ENCODE assay signal across 18 cellular contexts in the genomic region with DNA sequence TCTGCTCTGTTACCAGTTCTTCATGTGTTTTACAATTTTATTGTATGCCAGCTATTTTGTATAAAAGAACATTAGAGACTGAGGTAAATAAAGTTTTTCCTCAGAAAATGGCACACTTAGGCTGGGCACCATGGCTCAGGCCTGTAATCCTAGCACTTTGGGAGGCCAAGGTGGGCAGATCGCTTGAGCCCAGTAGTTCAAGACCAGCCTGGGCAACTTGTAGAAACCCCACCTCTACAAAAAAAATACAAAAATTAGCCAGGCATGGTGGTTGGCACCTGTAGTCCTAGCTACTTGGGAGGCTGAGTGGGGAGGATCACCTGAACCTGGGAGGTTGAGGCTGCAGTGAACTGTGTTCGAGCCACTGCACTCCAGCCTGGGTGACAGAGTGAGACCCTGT. TPM values are rescaled to one million over a fixed set of nuclear protein-coding genes. Genes with fewer than 3 reads are reported as not detected.
DNase-seq lines count a peak whose midpoint lies in the region; ATAC-seq and TF ChIP-seq lines count a peak whose summit lies in the region.
"Had no signal": no experiment of that assay in that cellular context is flagged by ENCODE, and none has a peak within 500 bp of the region (broad histone marks: within the 10 kb centered on the region; RNA-seq: fewer than 3 reads in every experiment).

No MANE protein-coding gene starts in this region.

- H3K4me3 ChIP-seq in breast epithelium (no peak overlapping the region), coronary artery (no peak overlapping the region), upper lobe of right lung (no peak overlapping the region)
- H3K4me3 ChIP-seq: BLaER1 treated with 17β-estradiol and CSF1 and Interleukin-3, amounts not matched to agents 10 nM and 100 nM; MG63 had no signal

- no peaks in the 10 kb centered on the region for H3K9me3 Mint-ChIP-seq in MCF 10A (ENCODE audit: unreplicated experiment)
- no peaks in the 10 kb centered on the region for H3K9me3 Mint-ChIP-seq in stimulated activated effector memory CD8-positive, alpha-beta T cell treated with anti-CD3 and anti-CD28 coated beads, Interleukin-12 subunit alpha, Interleukin-12 subunit beta, amount 100 ng/mL, for 72 hours
- no peaks in the 10 kb centered on the region for H3K9me3 Mint-ChIP-seq in WTC11
- H3K9me3 Mint-ChIP-seq: CD4-positive, alpha-beta T cell had no signal

- H3K27me3 Mint-ChIP-seq in MCF 10A (ENCODE audit: insufficient read depth, unreplicated experiment) (no peaks in the 10 kb centered on the region), WTC11 (ENCODE audit: low read depth) (no peaks in the 10 kb centered on the region)
- H3K27me3 Mint-ChIP-seq: CD4-positive, alpha-beta T cell had no signal

- H3K27ac ChIP-seq in breast epithelium (no peak overlapping the region), coronary artery (no peak overlapping the region), upper lobe of right lung (no peak overlapping the region)

- H3K4me3 Mint-ChIP-seq in MCF 10A (ENCODE audit: unreplicated experiment) (no peak overlapping the region), WTC11 (no peak overlapping the region)
- H3K4me3 Mint-ChIP-seq in stimulated activated effector memory CD8-positive, alpha-beta T cell treated with anti-CD3 and anti-CD28 coated beads, Interleukin-12 subunit alpha, Interleukin-12 subunit beta, amount 100 ng/mL, for 72 hours = no peak overlapping the region
- H3K4me3 Mint-ChIP-seq: CD4-positive, alpha-beta T cell had no signal

- H3K9me3 ChIP-seq in breast epithelium (no peaks in the 10 kb centered on the region), upper lobe of right lung (no peaks in the 10 kb centered on the region)
- H3K9me3 ChIP-seq: BLaER1 treated with 17β-estradiol and CSF1 and Interleukin-3, amounts not matched to agents 10 nM and 100 nM had no signal

- H3K36me3 ChIP-seq in breast epithelium (no peaks in the 10 kb centered on the region), upper lobe of right lung (peaks cover 61% of the 10 kb centered on the region)

- TF ChIP-seq POLR2A in breast epithelium (IDR thresholded peaks at IDR 0.05) = no peak

- H3K36me3 Mint-ChIP-seq in MCF 10A (ENCODE audit: insufficient read depth, unreplicated experiment) = peaks cover 94% of the 10 kb centered on the region
- peaks cover 94% of the 10 kb centered on the region for H3K36me3 Mint-ChIP-seq in stimulated activated effector memory CD8-positive, alpha-beta T cell treated with anti-CD3 and anti-CD28 coated beads, Interleukin-12 subunit alpha, Interleukin-12 subunit beta, amount 100 ng/mL, for 72 hours
- peaks cover 69% of the 10 kb centered on the region for H3K36me3 Mint-ChIP-seq in WTC11

- DNase-seq in MCF 10A (ENCODE audit: unreplicated experiment) (no peak), breast epithelium (ENCODE audit: low spot score in 2 of 2) (no peak), coronary artery (ENCODE audit: low spot score) (peak; percentile 24), upper lobe of right lung (peak; percentile 16), WTC11 (ENCODE audit: low spot score) (no peak), HEK293T (ENCODE audit: extremely low spot score) (no peak)
- no peak for DNase-seq in stimulated activated effector memory CD8-positive, alpha-beta T cell treated with anti-CD3 and anti-CD28 coated beads, Interleukin-12 subunit alpha, Interleukin-12 subunit beta, amount 100 ng/mL, for 72 hours (ENCODE audit: low spot score in 2 of 2)
- DNase-seq: CD4-positive, alpha-beta T cell; KBM-7; MG63; NCI-H1105 treated with DMSO at 0.1 percent for 48 hours; NCI-H146; NCI-H1930; NCI-H524 treated with DMSO at 0.1 percent for 48 hours; NCI-H774 had no signal

- no peak for ATAC-seq in stimulated activated effector memory CD8-positive, alpha-beta T cell treated with anti-CD3 and anti-CD28 coated beads, Interleukin-12 subunit alpha, Interleukin-12 subunit beta, amount 100 ng/mL, for 72 hours
- ATAC-seq in upper lobe of right lung (no peak), WTC11 (no peak), HG03354 (IDR thresholded peaks at IDR 0.05; ENCODE audit: poor library complexity, severe bottlenecking, unreplicated experiment) (no peak)

- TF ChIP-seq CTCF in MCF 10A (IDR thresholded peaks at IDR 0.05; ENCODE audit: unreplicated experiment) (no peak), breast epithelium (IDR thresholded peaks at IDR 0.05) (no peak), coronary artery (IDR thresholded peaks at IDR 0.05) (no peak), upper lobe of right lung (IDR thresholded peaks at IDR 0.05) (no peak), WTC11 (IDR thresholded peaks at IDR 0.05) (no peak)

- H3K4me1 ChIP-seq in breast epithelium (no peaks in the 10 kb centered on the region), upper lobe of right lung (no peaks in the 10 kb centered on the region)

- peaks cover 6% of the 10 kb centered on the region for H3K4me1 Mint-ChIP-seq in MCF 10A (ENCODE audit: insufficient read depth, unreplicated experiment)
- H3K4me1 Mint-ChIP-seq in stimulated activated effector memory CD8-positive, alpha-beta T cell treated with anti-CD3 and anti-CD28 coated beads, Interleukin-12 subunit alpha, Interleukin-12 subunit beta, amount 100 ng/mL, for 72 hours = peaks cover under 1% of the 10 kb centered on the region
- H3K4me1 Mint-ChIP-seq in WTC11 = no peaks in the 10 kb centered on the region

- H3K27ac Mint-ChIP-seq in MCF 10A (ENCODE audit: low read depth, unreplicated experiment) (peak overlapping the region; percentile 9), WTC11 (no peak overlapping the region)
- H3K27ac Mint-ChIP-seq in stimulated activated effector memory CD8-positive, alpha-beta T cell treated with anti-CD3 and anti-CD28 coated beads, Interleukin-12 subunit alpha, Interleukin-12 subunit beta, amount 100 ng/mL, for 72 hours = peak overlapping the region; percentile 3
- H3K27ac Mint-ChIP-seq: CD4-positive, alpha-beta T cell had no signal

- intact Hi-C loops in MCF 10A (cut with micrococcal nuclease) (no loop called here), breast epithelium (cut with DNase I; ENCODE audit: low total_unique reads) (no loop called here), upper lobe of right lung (cut with DNase I) (no loop called here)

- no TSS peak for BruUV-seq in MCF 10A (replicated peaks; lab: Mats Ljungman, UMichigan)

- H3K27me3 ChIP-seq in breast epithelium (no peaks in the 10 kb centered on the region), upper lobe of right lung (no peaks in the 10 kb centered on the region)
- H3K27me3 ChIP-seq: BLaER1 treated with 17β-estradiol and CSF1 and Interleukin-3, amounts not matched to agents 10 nM and 100 nM; MG63 had no signal

- POLR2A ChIA-PET in MCF 10A (lab: Yijun Ruan, JAX) (interaction anchor here (0.7 to 1.2 kb wide), 3 partner anchors 8 to 103 kb away, joined by 3 read pairs; no protein-coding TSS in a partner anchor), WTC11 (lab: Charles Lee) (interaction anchor here (1.0 kb wide), 1 partner anchor 10 kb away, joined by 3 read pairs; no protein-coding TSS in a partner anchor), HEK293T (lab: Yijun Ruan, JAX) (no interaction called here)

- CTCF ChIA-PET in MCF 10A (lab: Yijun Ruan, JAX) = interaction anchor here (0.6 to 1.2 kb wide), 2 partner anchors 15 to 93 kb away, joined by 3 to 5 read pairs; no protein-coding TSS in a partner anchor
- CTCF ChIA-PET in WTC11 (lab: Charles Lee) = interaction anchor here (1.4 to 1.6 kb wide), 2 partner anchors 10 to 101 kb away, joined by 4 to 6 read pairs; no protein-coding TSS in a partner anchor
- CTCF ChIA-PET in HEK293T (lab: Yijun Ruan, JAX) = interaction anchor here (0.7 kb wide), 1 partner anchor 551 kb away, joined by 3 read pairs; no protein-coding TSS in a partner anchor

TF ChIP-seq in WTC11, 78 proteins besides CTCF, POLR2A, EP300 and RAD21 (continues in another document):
- TF ChIP-seq IRF2 (CRISPR knock-in tag; IDR thresholded peaks at IDR 0.05; ENCODE audit: borderline replicate concordance, low read depth) = no peak
- TF ChIP-seq, protein P1, sequence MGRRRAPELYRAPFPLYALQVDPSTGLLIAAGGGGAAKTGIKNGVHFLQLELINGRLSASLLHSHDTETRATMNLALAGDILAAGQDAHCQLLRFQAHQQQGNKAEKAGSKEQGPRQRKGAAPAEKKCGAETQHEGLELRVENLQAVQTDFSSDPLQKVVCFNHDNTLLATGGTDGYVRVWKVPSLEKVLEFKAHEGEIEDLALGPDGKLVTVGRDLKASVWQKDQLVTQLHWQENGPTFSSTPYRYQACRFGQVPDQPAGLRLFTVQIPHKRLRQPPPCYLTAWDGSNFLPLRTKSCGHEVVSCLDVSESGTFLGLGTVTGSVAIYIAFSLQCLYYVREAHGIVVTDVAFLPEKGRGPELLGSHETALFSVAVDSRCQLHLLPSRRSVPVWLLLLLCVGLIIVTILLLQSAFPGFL (CRISPR knock-in tag; IDR thresholded peaks at IDR 0.05; ENCODE audit: borderline replicate concordance) = no peak
- no peak for TF ChIP-seq NR2C2 (CRISPR knock-in tag; IDR thresholded peaks at IDR 0.05)
- TF ChIP-seq ATF1 (CRISPR knock-in tag; IDR thresholded peaks at IDR 0.05) = no peak

TF ChIP-seq in HEK293T, 16 proteins besides CTCF, POLR2A, EP300 and RAD21 (continues in another document):
- TF ChIP-seq SP1 (IDR thresholded peaks at IDR 0.05) = no peak
- no peak for TF ChIP-seq ARNT (IDR thresholded peaks at IDR 0.05)
- TF ChIP-seq LEF1 (IDR thresholded peaks at IDR 0.05; ENCODE audit: borderline replicate concordance) = no peak
- TF ChIP-seq FOXK2 (IDR thresholded peaks at IDR 0.05) = no peak
- TF ChIP-seq L3MBTL2 (conservative IDR thresholded peaks at IDR 0.05) = no peak
- no peak for TF ChIP-seq HDGF (IDR thresholded peaks at IDR 0.05; ENCODE audit: borderline replicate concordance)
- TF ChIP-seq TARDBP (IDR thresholded peaks at IDR 0.05) = no peak
- no peak for TF ChIP-seq ZNF384 (IDR thresholded peaks at IDR 0.05)
- no peak for TF ChIP-seq SUZ12 (IDR thresholded peaks at IDR 0.05)
- no peak for TF ChIP-seq FOXM1 (IDR thresholded peaks at IDR 0.05; ENCODE audit: borderline replicate concordance)
- no peak for TF ChIP-seq CTBP1 (IDR thresholded peaks at IDR 0.05; ENCODE audit: borderline replicate concordance)

RNA-seq across cellular contexts. Expression of a gene that starts 32.0 kb away (rescaled TPM):
- total RNA-seq in MCF 10A (2022) (not detected in 2 replicates), breast epithelium (10 to 100 TPM in 2 of 3 donors, 1 to 10 TPM in 1; 2.2 to 29.7 (median 16.4) TPM), upper lobe of right lung (8.9 TPM), WTC11 (2021) (25.2 to 27.2 TPM (median 25.7 TPM) in 3 replicates)
- total RNA-seq: A172; CD4-positive, alpha-beta T cell had no signal

RNA-seq across cellular contexts. Expression of a gene that starts 34.5 kb away (rescaled TPM):
- total RNA-seq in MCF 10A (2022) = 75.6 and 81.5 TPM in 2 replicates
- 10 to 100 TPM; 41.3 to 72.4 (median 58.7) TPM for total RNA-seq in breast epithelium
- total RNA-seq in upper lobe of right lung = 50.0 TPM
- total RNA-seq in WTC11 (2021) = 98.9 to 107 TPM (median 103 TPM) in 3 replicates

RNA-seq across cellular contexts. Expression of a gene that starts 47.4 kb away (rescaled TPM):
- not detected in 2 replicates for total RNA-seq in MCF 10A (2022)
- total RNA-seq in breast epithelium = under 1 TPM in 2 of 3 donors, not detected in 1; 0.59 to 0.98 TPM
- total RNA-seq in upper lobe of right lung = not detected
- total RNA-seq in WTC11 (2021) = 1.2 to 2.0 TPM (median 2.0 TPM) in 3 replicates
- total RNA-seq: A172; CD4-positive, alpha-beta T cell had no signal

Comparison
In these comparisons a context has a peak if more than half of its experiments do, and no peak if none do; other contexts are left out.
1. DNase-seq: peak in coronary artery (single experiment) and upper lobe of right lung (single experiment); none in MCF 10A (single experiment), breast epithelium (0 of 2), stimulated activated effector memory CD8-positive, alpha-beta T cell treated with anti-CD3 and anti-CD28 coated beads, Interleukin-12 subunit alpha, Interleukin-12 subunit beta, amount 100 ng/mL, for 72 hours (0 of 2), WTC11 (single experiment) and HEK293T (single experiment).